Comparison of ENCODE assay signal across 20 cellular contexts in genomic region chr9:4614627-4615026, GRCh38. TPM values are rescaled to one million over a fixed set of nuclear protein-coding genes. Genes with fewer than 3 reads are reported as not detected.
DNase-seq lines count a peak whose midpoint lies in the region; ATAC-seq and TF ChIP-seq lines count a peak whose summit lies in the region.
"Had no signal": no experiment of that assay in that cellular context is flagged by ENCODE, and none has a peak within 500 bp of the region (broad histone marks: within the 10 kb centered on the region; RNA-seq: fewer than 3 reads in every experiment).

No MANE protein-coding gene starts in this region.

- no peaks in the 10 kb centered on the region for H3K9me3 ChIP-seq in PC-3 (ENCODE audit: low read length)
- no peaks in the 10 kb centered on the region for H3K9me3 ChIP-seq in liver (ENCODE audit: control insufficient read depth in 4 of 4, low read length in 3 of 4)
- H3K9me3 ChIP-seq: SJSA1 had no signal

- no peak overlapping the region for H2AFZ ChIP-seq in PC-3 (ENCODE audit: low read length)
- H2AFZ ChIP-seq: GM23338 had no signal

- ATAC-seq in PC-3 (0 out of 2 replicates have a peak, but pooled peaks have one; percentile 20), GM21528 (IDR thresholded peaks at IDR 0.05; ENCODE audit: low FRiP score, unreplicated experiment) (no peak), GM21786 (IDR thresholded peaks at IDR 0.05; ENCODE audit: unreplicated experiment) (no peak), HG03460 (IDR thresholded peaks at IDR 0.05; ENCODE audit: unreplicated experiment) (no peak)
- ATAC-seq: CD8-positive, alpha-beta T cell; GM23338; Right ventricle myocardium inferior had no signal

- no peak overlapping the region for H3K4me3 ChIP-seq in PC-3 (ENCODE audit: low read length)
- peak overlapping the region; percentile 49 to 66 (median 60) for H3K4me3 ChIP-seq in liver (ENCODE audit: low read depth in 1 of 3, low read length in 3 of 3)
- H3K4me3 ChIP-seq: GM23338, SJSA1 had no signal

- no peak overlapping the region for H3K4me2 ChIP-seq in PC-3 (ENCODE audit: low read length)
- H3K4me2 ChIP-seq: GM23338 had no signal

- H3K79me2 ChIP-seq in PC-3 (ENCODE audit: low read length), result no peaks in the 10 kb centered on the region

- H3K4me1 ChIP-seq in PC-3 (ENCODE audit: insufficient read depth, low read length) (no peaks in the 10 kb centered on the region), liver (ENCODE audit: control insufficient read depth in 4 of 4, insufficient read depth in 4 of 4, low read length in 3 of 4) (peaks cover 0 to 20% (median 9%) of the 10 kb centered on the region in 4 donors)

- TF ChIP-seq RAD21 in liver (IDR thresholded peaks at IDR 0.05), result peak in 1 of 2 donors; percentile 33

- H3K9ac ChIP-seq in PC-3 (ENCODE audit: low read length) (no peak overlapping the region), liver (ENCODE audit: low read depth in 1 of 2, low read length in 2 of 2) (peak overlapping the region; percentile 50 to 88)

- no peaks in the 10 kb centered on the region for H3K27me3 ChIP-seq in PC-3 (ENCODE audit: low read length)
- no peaks in the 10 kb centered on the region for H3K27me3 ChIP-seq in liver (ENCODE audit: control insufficient read depth in 4 of 4, insufficient read depth in 4 of 4, low read length in 3 of 4)
- H3K27me3 ChIP-seq: SJSA1 had no signal

- intact Hi-C loops in PC-3 (cut with micrococcal nuclease), result no loop called here

- no TSS peak for BruUV-seq in PC-3 (replicated peaks; lab: Mats Ljungman, UMichigan)

- WGBS in liver, result 41% methylated on average over 1 of the region's 1 CpG

- POLR2A ChIA-PET in PC-3 (lab: Charles Lee; ENCODE audit: unreplicated experiment), result no interaction called here

- CTCF ChIA-PET in PC-3 (lab: Charles Lee), result interaction anchor here (1.4 kb wide), 1 partner anchor 10 kb away, joined by 3 read pairs; no protein-coding TSS in a partner anchor

- H3K36me3 ChIP-seq in PC-3 (ENCODE audit: low read depth, low read length) (no peaks in the 10 kb centered on the region), liver (ENCODE audit: control insufficient read depth in 4 of 4, insufficient read depth in 3 of 4, low read depth in 1 of 4, low read length in 3 of 4) (peaks cover 0 to under 1% (median 0%) of the 10 kb centered on the region in 4 donors)
- H3K36me3 ChIP-seq: SJSA1 had no signal

- H3F3A ChIP-seq in PC-3 (ENCODE audit: low read length, unreplicated experiment), result no peaks in the 10 kb centered on the region

- H3K27ac ChIP-seq in PC-3 (ENCODE audit: low read length) (no peak overlapping the region), liver (ENCODE audit: low read depth in 1 of 2, low read length in 2 of 2) (peak overlapping the region; percentile 54 to 85)
- H3K27ac ChIP-seq: SJSA1 had no signal

- no peaks in the 10 kb centered on the region for H3K9me2 ChIP-seq in PC-3 (replicated peaks; ENCODE audit: low read length)

- peak; percentile 13 for DNase-seq in EL
- peak; percentile 29 for DNase-seq in PC-3
- peak; percentile 30 for DNase-seq in stromal cell of bone marrow (ENCODE audit: low read depth)
- DNase-seq: AML-193; C1 segment of cervical spinal cord; Calu3; CD8-positive, alpha-beta T cell; NCI-H1417; NCI-H1694 treated with DMSO at 0.1 percent for 48 hours; NCI-H2081 treated with DMSO at 0.1 percent for 48 hours; NCI-H2171 treated with DMSO at 0.1 percent for 48 hours; NCI-H524 treated with DMSO at 0.1 percent for 48 hours had no signal

- no peak for TF ChIP-seq CTCF in PC-3 (conservative IDR thresholded peaks at IDR 0.05; ENCODE audit: low read depth, low read length)
- no peak for TF ChIP-seq CTCF in liver (IDR thresholded peaks at IDR 0.05; ENCODE audit: low read depth, low read length, missing input control)

- no peaks in the 10 kb centered on the region for H4K20me1 ChIP-seq in PC-3 (ENCODE audit: low read length)

TF ChIP-seq in liver, 16 proteins besides CTCF, POLR2A, EP300 and RAD21:
- TF ChIP-seq JUND (IDR thresholded peaks at IDR 0.05) (peak in 1 of 2 donors; percentile 39), FOXA1 (IDR thresholded peaks at IDR 0.05) (peak; percentile 83), SP1 (IDR thresholded peaks at IDR 0.05) (peak; percentile 74), ZBTB33 (IDR thresholded peaks at IDR 0.05) (no peak), RXRA (IDR thresholded peaks at IDR 0.05) (peak; percentile 16 to 62), NR2F2 (IDR thresholded peaks at IDR 0.05) (no peak), TAF1 (conservative IDR thresholded peaks at IDR 0.05) (no peak), MAX (IDR thresholded peaks at IDR 0.05) (no peak), YY1 (IDR thresholded peaks at IDR 0.05) (peak; percentile 84), HNF4G (IDR thresholded peaks at IDR 0.05) (peak; percentile 48), FOXA2 (IDR thresholded peaks at IDR 0.05) (peak; percentile 94), GABPA (IDR thresholded peaks at IDR 0.05 in 1 of 2, conservative IDR thresholded peaks at IDR 0.05 in 1 of 2) (no peak), HNF4A (conservative IDR thresholded peaks at IDR 0.05) (peak; percentile 84 to 88), EGR1 (IDR thresholded peaks at IDR 0.05; ENCODE audit: low read depth in 2 of 2) (no peak), REST (IDR thresholded peaks at IDR 0.05) (peak; percentile 89)
- TF ChIP-seq, protein P1, sequence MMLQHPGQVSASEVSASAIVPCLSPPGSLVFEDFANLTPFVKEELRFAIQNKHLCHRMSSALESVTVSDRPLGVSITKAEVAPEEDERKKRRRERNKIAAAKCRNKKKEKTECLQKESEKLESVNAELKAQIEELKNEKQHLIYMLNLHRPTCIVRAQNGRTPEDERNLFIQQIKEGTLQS (IDR thresholded peaks at IDR 0.05), result no peak

RNA-seq across cellular contexts. Expression of gene PLPP6, which starts 47.5 kb away (rescaled TPM):
- 3.6 and 4.0 TPM in 2 replicates for total RNA-seq in PC-3 (2014; rRNA removed)
- 10 to 100 TPM; 11.7 to 11.8 TPM for total RNA-seq in liver
- 10 to 100 TPM in 1 of 2 donors, 1 to 10 TPM in 1; 9.5 to 10.6 TPM for polyA plus RNA-seq in liver

RNA-seq across cellular contexts. Expression of gene SPATA6L, which starts 51.7 kb away (rescaled TPM):
- 1.4 TPM in 1 of 2 replicates, not detected in the other for total RNA-seq in PC-3 (2014; rRNA removed)
- 1 to 10 TPM; 1.6 to 6.2 TPM for total RNA-seq in liver
- 1 to 10 TPM; 1.8 to 2.7 TPM for polyA plus RNA-seq in liver
- polyA plus RNA-seq: IgD-negative memory B cell had no signal
